8 cellular contexts compared by ENCODE assay signal in the genomic region with DNA sequence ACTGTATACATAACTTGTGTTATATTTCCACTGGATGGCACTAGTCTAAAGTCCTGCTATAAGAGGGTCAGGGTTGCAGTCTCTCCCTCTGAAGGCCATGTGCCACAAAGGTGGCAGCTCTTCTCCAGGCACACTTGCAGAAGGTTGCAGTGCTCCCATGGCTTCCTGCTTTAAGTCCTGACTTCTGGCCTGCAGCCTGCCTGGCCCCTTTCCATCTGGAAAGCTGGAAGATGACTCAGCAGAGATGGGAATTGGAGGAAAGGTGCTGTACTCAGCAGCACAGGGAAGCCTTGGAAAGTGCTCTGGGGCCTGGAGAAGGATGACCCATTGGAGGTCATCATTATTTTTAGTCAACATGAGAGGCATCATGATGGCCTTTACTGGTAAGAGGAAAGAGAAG. TPM values are rescaled to one million over a fixed set of nuclear protein-coding genes. Genes with fewer than 3 reads are reported as not detected.
A peak's percentile ranks its signal among the peaks of the same experiment; 100 is the strongest.
DNase-seq lines count a peak whose midpoint lies in the region; ATAC-seq and TF ChIP-seq lines count a peak whose summit lies in the region.

No MANE protein-coding gene starts in this region.

- ATAC-seq in foreskin keratinocyte = peak; percentile 69
- no peak for ATAC-seq in natural killer cell

- DNase-seq in DMS53 (lab: John Stamatoyannopoulos, UW) (peak; percentile 76), RPMI7951 (ENCODE audit: low read depth) (peak; percentile 94), foreskin keratinocyte (peak; percentile 36 to 68), prostate gland (ENCODE audit: low spot score) (peak; percentile 48), natural killer cell (no peak), H7 (no peak), NCI-H526 (lab: John Stamatoyannopoulos, UW) (no peak)
- DNase-seq in activated naive CD4-positive, alpha-beta T cell treated with anti-CD3 and anti-CD28 coated beads for 36 hours = no peak

- H3K27me3 Mint-ChIP-seq in natural killer cell (ENCODE audit: low read depth in 2 of 2) = peaks cover 19 to 29% of the 10 kb centered on the region in 2 donors
- peaks cover 19% of the 10 kb centered on the region for H3K27me3 Mint-ChIP-seq in activated naive CD4-positive, alpha-beta T cell treated with anti-CD3 and anti-CD28 coated beads for 36 hours (ENCODE audit: low read depth)

- H3K36me3 ChIP-seq in prostate gland = no peaks in the 10 kb centered on the region
- H3K36me3 ChIP-seq in H7 (replicated peaks; ENCODE audit: control insufficient read depth, insufficient read depth, low read length) = no peaks in the 10 kb centered on the region

- H3K27ac ChIP-seq in foreskin keratinocyte = no peak overlapping the region
- H3K27ac ChIP-seq in prostate gland = no peak overlapping the region

- no peak overlapping the region for H3K27ac Mint-ChIP-seq in natural killer cell
- no peak overlapping the region for H3K27ac Mint-ChIP-seq in activated naive CD4-positive, alpha-beta T cell treated with anti-CD3 and anti-CD28 coated beads for 36 hours

- intact Hi-C loops in prostate gland (cut with DNase I) (no loop called here), natural killer cell (cut with micrococcal nuclease) (no loop called here)
- intact Hi-C loops in activated naive CD4-positive, alpha-beta T cell treated with anti-CD3 and anti-CD28 coated beads for 36 hours (cut with micrococcal nuclease) = no loop called here

- TF ChIP-seq CTCF in foreskin keratinocyte (conservative IDR thresholded peaks at IDR 0.05) = no peak
- TF ChIP-seq CTCF in prostate gland (IDR thresholded peaks at IDR 0.05) = no peak
- no peak for TF ChIP-seq CTCF in natural killer cell (IDR thresholded peaks at IDR 0.05)

- H3K4me3 Mint-ChIP-seq in natural killer cell = no peak overlapping the region
- H3K4me3 Mint-ChIP-seq in activated naive CD4-positive, alpha-beta T cell treated with anti-CD3 and anti-CD28 coated beads for 36 hours = no peak overlapping the region

- H3K4me3 ChIP-seq in prostate gland (no peak overlapping the region), H7 (ENCODE audit: insufficient read depth, low read depth, low read length) (no peak overlapping the region)

- no peaks in the 10 kb centered on the region for H3K9me3 Mint-ChIP-seq in natural killer cell
- no peaks in the 10 kb centered on the region for H3K9me3 Mint-ChIP-seq in activated naive CD4-positive, alpha-beta T cell treated with anti-CD3 and anti-CD28 coated beads for 36 hours

- no peaks in the 10 kb centered on the region for H3K36me3 Mint-ChIP-seq in natural killer cell
- H3K36me3 Mint-ChIP-seq in activated naive CD4-positive, alpha-beta T cell treated with anti-CD3 and anti-CD28 coated beads for 36 hours (ENCODE audit: low read depth) = no peaks in the 10 kb centered on the region

- no peaks in the 10 kb centered on the region for H3K4me1 Mint-ChIP-seq in natural killer cell
- H3K4me1 Mint-ChIP-seq in activated naive CD4-positive, alpha-beta T cell treated with anti-CD3 and anti-CD28 coated beads for 36 hours (ENCODE audit: low read depth) = no peaks in the 10 kb centered on the region

- CTCF ChIA-PET in activated naive CD4-positive, alpha-beta T cell treated with anti-CD3 and anti-CD28 coated beads for 36 hours (lab: Charles Lee) = no interaction called here

- H3K4me1 ChIP-seq in foreskin keratinocyte (peaks cover 16% of the 10 kb centered on the region), prostate gland (replicated peaks) (no peaks in the 10 kb centered on the region)

- no peak for TF ChIP-seq POLR2A in prostate gland (IDR thresholded peaks at IDR 0.05)

- H3K9me3 ChIP-seq in prostate gland = no peaks in the 10 kb centered on the region

- H3K27me3 ChIP-seq in foreskin keratinocyte (peaks cover 2% of the 10 kb centered on the region), prostate gland (replicated peaks; ENCODE audit: insufficient read depth) (no peaks in the 10 kb centered on the region), H7 (ENCODE audit: control insufficient read depth, insufficient read depth, low read length) (no peaks in the 10 kb centered on the region)

RNA-seq across cellular contexts. Expression of a gene that starts 40.9 kb away (rescaled TPM):
- total RNA-seq in RPMI7951 (2014; rRNA removed; shearing (Covaris generic)) = 194 and 195 TPM in 2 replicates
- total RNA-seq in foreskin keratinocyte = 141 and 157 TPM in 2 replicates
- polyA plus RNA-seq in foreskin keratinocyte = 104 and 129 TPM in 2 replicates
- 10 to 100 TPM; 73.0 to 90.8 TPM for total RNA-seq in prostate gland
- total RNA-seq in natural killer cell = 10 to 100 TPM; 25.9 to 42.2 (median 29.7) TPM
- 248 and 253 TPM in 2 replicates for total RNA-seq in H7 (2014; rRNA removed; shearing (Covaris generic))
- total RNA-seq in activated naive CD4-positive, alpha-beta T cell treated with anti-CD3 and anti-CD28 coated beads for 36 hours = 100 to 1,000 TPM; 151 to 161 TPM

Comparison
In these comparisons a context has a peak if more than half of its experiments do, and no peak if none do; other contexts are left out.
1. DNase-seq: peak in DMS53 (single experiment), RPMI7951 (single experiment), foreskin keratinocyte (2 of 2) and prostate gland (single experiment); none in natural killer cell (single experiment), H7 (single experiment), NCI-H526 (0 of 2) and activated naive CD4-positive, alpha-beta T cell treated with anti-CD3 and anti-CD28 coated beads for 36 hours (single experiment).